Comparison of ENCODE assay signal across 8 cellular contexts in the genomic region with DNA sequence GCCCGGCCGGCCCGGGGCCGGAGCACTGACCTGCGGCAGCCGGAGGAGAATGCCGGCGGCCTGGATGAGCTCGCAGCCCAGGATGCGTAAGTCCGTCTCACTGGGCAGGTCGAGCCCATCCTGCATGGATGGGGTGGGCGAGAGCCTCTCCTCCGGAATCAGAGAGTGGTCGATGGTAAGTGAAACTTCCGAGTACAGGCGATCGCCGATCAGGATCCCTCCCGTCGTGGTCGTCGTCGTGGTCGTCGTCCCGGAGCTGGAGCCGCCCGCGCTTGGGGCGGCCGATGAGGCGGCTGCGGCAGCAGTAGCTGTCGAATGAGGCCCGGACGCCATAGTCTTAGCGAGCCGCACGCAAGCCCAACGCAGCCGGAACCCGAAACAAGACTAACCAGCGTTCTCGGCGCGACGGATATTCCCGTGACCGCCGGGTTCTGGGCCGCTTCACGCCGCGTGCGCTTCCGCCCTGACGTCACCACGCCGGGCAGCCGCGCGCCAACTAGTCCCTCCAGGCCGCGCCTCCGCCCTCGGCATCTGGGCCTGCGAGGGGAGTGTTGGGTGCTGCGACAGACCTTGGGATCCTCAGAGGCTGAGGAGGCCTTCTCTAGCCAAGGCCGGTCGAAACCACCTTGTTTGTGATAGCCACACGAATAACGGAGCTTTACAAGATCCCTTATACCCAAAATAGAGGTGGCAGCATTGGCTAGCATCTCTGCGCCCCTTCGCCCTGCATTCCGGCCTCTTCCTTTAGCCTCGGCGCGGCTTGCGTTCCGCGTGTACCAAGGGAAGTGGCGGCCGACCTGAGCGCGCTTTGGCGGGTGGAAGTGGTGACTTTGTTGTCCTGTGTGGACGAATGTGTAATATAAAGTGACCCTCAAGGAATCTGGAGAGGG. TPM values are rescaled to one million over a fixed set of nuclear protein-coding genes. Genes with fewer than 3 reads are reported as not detected.
A peak's percentile ranks its signal among the peaks of the same experiment; 100 is the strongest.
DNase-seq lines count a peak whose midpoint lies in the region; ATAC-seq and TF ChIP-seq lines count a peak whose summit lies in the region.

TSS of gene CCNL1 (minus strand) at position 386 of the 890 bp plus-strand sequence. CDS start at position 333, 53 bp downstream.

- in situ Hi-C loops in T47D (cut with HindIII; ENCODE audit: low pct_unique_long_range_greater_than_20kb, low sequenced_read_pairs) = no loop called here

- H3K36me3 ChIP-seq in iPS-18a (ENCODE audit: control insufficient read depth, low read depth, low read length) = peaks cover 39% of the 10 kb centered on the region
- H3K36me3 ChIP-seq in skeletal muscle satellite cell (ENCODE audit: insufficient read depth, low read length) = peaks cover 43% of the 10 kb centered on the region

- H3K27ac ChIP-seq in AG04450 (ENCODE audit: low read depth, low read length) (peak within 1 kb of the TSS; percentile 100), VCaP (peak within 1 kb of the TSS; percentile 100), iPS-18a (ENCODE audit: low read length) (peak within 1 kb of the TSS; percentile 92)

- H3K4me1 ChIP-seq in iPS-18a (ENCODE audit: control insufficient read depth, low read depth, low read length) (peaks cover 15% of the 10 kb centered on the region), skeletal muscle satellite cell (ENCODE audit: control insufficient read depth, insufficient read depth, low read length) (peaks cover 47% of the 10 kb centered on the region)

- no peaks in the 10 kb centered on the region for H3K27me3 ChIP-seq in AG04450 (ENCODE audit: control insufficient read depth, insufficient read depth, low read length)
- H3K27me3 ChIP-seq in iPS-18a (ENCODE audit: control insufficient read depth, insufficient read depth, low read length) = no peaks in the 10 kb centered on the region
- no peaks in the 10 kb centered on the region for H3K27me3 ChIP-seq in skeletal muscle satellite cell (ENCODE audit: control insufficient read depth, insufficient read depth, low read length)

- peak within 1 kb of the TSS; percentile 98 for H3K4me2 ChIP-seq in skeletal muscle satellite cell (ENCODE audit: low read length)

- TF ChIP-seq CTCF in AG04450 (IDR thresholded peaks at IDR 0.05; ENCODE audit: low read depth, low read length) (no peak), VCaP (conservative IDR thresholded peaks at IDR 0.05) (no peak)

- H3K9me3 ChIP-seq in AG04450 (ENCODE audit: control insufficient read depth, insufficient read depth, low read length) (no peaks in the 10 kb centered on the region), iPS-18a (ENCODE audit: control insufficient read depth, low read depth, low read length) (no peaks in the 10 kb centered on the region), skeletal muscle satellite cell (replicated peaks; ENCODE audit: low read length) (no peaks in the 10 kb centered on the region)

- H3K9ac ChIP-seq in iPS-18a (ENCODE audit: low read length) (peak within 1 kb of the TSS; percentile 99), skeletal muscle satellite cell (ENCODE audit: low read depth, low read length) (peak within 1 kb of the TSS; percentile 99)

- ATAC-seq in GM18907 (IDR thresholded peaks at IDR 0.05; ENCODE audit: unreplicated experiment) (peak; percentile 89), HG03139 (IDR thresholded peaks at IDR 0.05; ENCODE audit: unreplicated experiment) (peak; percentile 80)

- CTCF ChIA-PET in AG04450 (lab: Charles Lee) = interaction anchor here (1.2 to 2.0 kb wide), 3 partner anchors 15 to 373 kb away, joined by 4 to 8 read pairs (median 7); no protein-coding TSS in a partner anchor

- DNase-seq in AG04450 (ENCODE audit: low read depth, low spot score) = peak; percentile 96
- peak; percentile 99 for DNase-seq in NCI-H2196 treated with DMSO at 0.1 percent for 48 hours (lab: John Stamatoyannopoulos, UW; ENCODE audit: unreplicated experiment)
- peak; percentile 86 to 99 for DNase-seq in T47D (ENCODE audit: low read depth in 1 of 2, low spot score in 1 of 2)

- POLR2A ChIA-PET in AG04450 (lab: Yijun Ruan, JAX) = interaction anchor here (0.6 to 3.4 kb wide), 12 partner anchors 9 to 605 kb away, joined by 3 to 118 read pairs (median 7); partner anchors contain the start of genes PTX3 and SSR3

- H3K4me3 ChIP-seq in AG04450 (ENCODE audit: low read depth, low read length) (peak within 1 kb of the TSS; percentile 94), iPS-18a (ENCODE audit: low read length) (peak within 1 kb of the TSS; percentile 84), skeletal muscle satellite cell (ENCODE audit: low read length) (peak within 1 kb of the TSS; percentile 94)

RNA-seq across cellular contexts. Expression of gene CCNL1, which starts in this region (rescaled TPM):
- 113 and 145 TPM in 2 replicates for polyA plus RNA-seq in AG04450 (2011; rRNA removed)
- 131 and 132 TPM in 2 replicates for polyA minus RNA-seq in AG04450 (2011; rRNA and poly(A)+ RNA removed)
- 119 and 126 TPM in 2 replicates for total RNA-seq in skeletal muscle satellite cell (2012; rRNA removed)

Comparison
In these comparisons a context has a peak if more than half of its experiments do, and no peak if none do; other contexts are left out.
1. Peak in every context shown above with its lines: DNase-seq, ATAC-seq, H3K4me3 ChIP-seq and H3K27ac ChIP-seq.